In the genomic region with DNA sequence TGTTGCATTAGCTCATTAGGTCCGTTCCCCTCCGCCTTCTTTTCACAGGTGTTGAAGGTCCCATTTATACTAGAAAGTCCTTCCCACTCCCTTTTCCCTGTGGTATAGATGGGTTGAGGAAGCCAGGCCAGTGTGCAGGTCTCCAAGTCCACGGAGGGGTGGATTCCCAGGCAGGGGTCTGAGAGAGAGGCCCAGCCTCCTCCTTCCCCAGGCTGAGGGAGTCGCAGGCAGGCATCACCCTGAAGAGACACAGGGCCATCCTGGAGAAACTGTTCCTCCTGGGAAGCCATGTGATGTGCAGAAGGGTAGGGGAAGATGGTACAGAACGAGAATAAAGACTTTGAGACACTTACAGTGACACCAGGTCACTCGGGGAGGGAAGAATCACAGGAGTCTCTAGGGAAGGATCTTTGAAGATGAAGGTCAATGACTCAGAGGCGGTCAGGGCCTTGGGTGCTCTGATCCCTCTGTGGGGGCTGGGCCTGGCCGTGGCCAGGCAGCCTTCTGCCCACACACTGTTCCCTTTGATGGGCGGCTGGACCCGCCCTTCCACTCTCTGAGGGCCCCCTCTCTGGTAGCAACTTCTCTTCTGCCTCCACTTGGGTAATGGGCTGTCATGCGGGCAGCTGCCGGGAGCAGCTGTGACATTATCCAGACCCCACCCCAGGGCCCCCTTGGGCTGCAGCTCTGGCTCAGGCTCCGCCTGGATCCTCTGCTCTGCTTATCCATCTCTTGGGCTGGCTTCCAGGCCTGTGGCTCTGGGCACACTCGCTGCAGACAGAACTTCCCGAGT, we compare ENCODE assay signal across 12 cellular contexts. TPM values are rescaled to one million over a fixed set of nuclear protein-coding genes. Genes with fewer than 3 reads are reported as not detected.
DNase-seq lines count a peak whose midpoint lies in the region; ATAC-seq and TF ChIP-seq lines count a peak whose summit lies in the region.
"Had no signal": no experiment of that assay in that cellular context is flagged by ENCODE, and none has a peak within 500 bp of the region (broad histone marks: within the 10 kb centered on the region; RNA-seq: fewer than 3 reads in every experiment).

No MANE protein-coding gene starts in this region.

- peak; percentile 51 for ATAC-seq in upper lobe of right lung
- ATAC-seq in GM18520 (IDR thresholded peaks at IDR 0.05; ENCODE audit: unreplicated experiment) = no peak

- H3K9me3 ChIP-seq in mammary epithelial cell (replicated peaks; ENCODE audit: insufficient read depth, low read length) (no peaks in the 10 kb centered on the region), muscle layer of colon (ENCODE audit: low read length) (no peaks in the 10 kb centered on the region), upper lobe of right lung (no peaks in the 10 kb centered on the region)
- no peaks in the 10 kb centered on the region for H3K9me3 ChIP-seq in CD8-positive, alpha-beta memory T cell (ENCODE audit: low read length)
- H3K9me3 ChIP-seq: tibial nerve had no signal

- H3K27ac ChIP-seq in mammary epithelial cell (ENCODE audit: insufficient read depth, low read depth, low read length) (no peak overlapping the region), muscle layer of colon (ENCODE audit: low read depth, low read length) (peak overlapping the region; percentile 86), upper lobe of right lung (no peak overlapping the region)
- no peak overlapping the region for H3K27ac ChIP-seq in CD8-positive, alpha-beta memory T cell (ENCODE audit: low read depth, low read length)

- H3K36me3 ChIP-seq in mammary epithelial cell (ENCODE audit: insufficient read depth, low read length) (no peaks in the 10 kb centered on the region), muscle layer of colon (ENCODE audit: insufficient read depth, low read length) (no peaks in the 10 kb centered on the region), upper lobe of right lung (no peaks in the 10 kb centered on the region)
- H3K36me3 ChIP-seq in CD8-positive, alpha-beta memory T cell (ENCODE audit: insufficient read depth, low read length) = no peaks in the 10 kb centered on the region
- H3K36me3 ChIP-seq: tibial nerve had no signal

- no peak overlapping the region for H3K9ac ChIP-seq in mammary epithelial cell (ENCODE audit: insufficient read depth, low read length)
- no peak overlapping the region for H3K9ac ChIP-seq in muscle layer of colon (ENCODE audit: low read length)

- no peaks in the 10 kb centered on the region for H4K20me1 ChIP-seq in mammary epithelial cell (ENCODE audit: insufficient read depth, low read length)

- no peaks in the 10 kb centered on the region for H3K9me3 Mint-ChIP-seq in MCF 10A (ENCODE audit: unreplicated experiment)
- no peaks in the 10 kb centered on the region for H3K9me3 Mint-ChIP-seq in CD8-positive, alpha-beta memory T cell
- H3K9me3 Mint-ChIP-seq: activated naive CD4-positive, alpha-beta T cell treated with anti-CD3 and anti-CD28 coated beads for 36 hours had no signal

- H3K4me1 ChIP-seq in mammary epithelial cell (ENCODE audit: insufficient read depth, low read length) (peaks cover 25% of the 10 kb centered on the region), muscle layer of colon (ENCODE audit: insufficient read depth, low read length) (peaks cover 24% of the 10 kb centered on the region), upper lobe of right lung (no peaks in the 10 kb centered on the region)
- H3K4me1 ChIP-seq in CD8-positive, alpha-beta memory T cell (ENCODE audit: insufficient read depth, low read length) = no peaks in the 10 kb centered on the region

- in situ Hi-C loops in mammary epithelial cell (cut with MboI; ENCODE audit: low sequenced_read_pairs in 2 of 2) = no loop called here

- DNase-seq in MCF 10A (ENCODE audit: unreplicated experiment) (peak; percentile 55), mammary epithelial cell (no peak), fibroblast of pulmonary artery (ENCODE audit: low read depth) (peak; percentile 19), upper lobe of right lung (peak; percentile 57), NCI-H1417 (lab: John Stamatoyannopoulos, UW) (no peak)
- no peak for DNase-seq in CD8-positive, alpha-beta memory T cell
- DNase-seq: activated naive CD4-positive, alpha-beta T cell treated with anti-CD3 and anti-CD28 coated beads for 36 hours; NCI-H510A treated with DMSO at 0.1 percent for 48 hours; RPMI8226 had no signal

- dilution Hi-C loops in mammary epithelial cell (cut with HindIII; ENCODE audit: low sequenced_read_pairs) = no loop called here

- H2AFZ ChIP-seq in mammary epithelial cell (ENCODE audit: low read depth, low read length) = no peak overlapping the region

- CTCF ChIA-PET in MCF 10A (lab: Yijun Ruan, JAX) = interaction anchor here (0.6 kb wide), 2 partner anchors 121 to 628 kb away, joined by 4 to 6 read pairs; no protein-coding TSS in a partner anchor
- CTCF ChIA-PET in mammary epithelial cell (lab: Charles Lee; ENCODE audit: low non-redundant PET) = no interaction called here
- CTCF ChIA-PET in CD8-positive, alpha-beta memory T cell (lab: Charles Lee) = no interaction called here

- POLR2A ChIA-PET in MCF 10A (lab: Yijun Ruan, JAX) = no interaction called here
- POLR2A ChIA-PET in CD8-positive, alpha-beta memory T cell (lab: Charles Lee) = no interaction called here

- intact Hi-C loops in MCF 10A (cut with micrococcal nuclease) = no loop called here
- intact Hi-C loops in mammary epithelial cell (cut with micrococcal nuclease) = no loop called here
- intact Hi-C loops in upper lobe of right lung (cut with DNase I) = no loop called here

- no peaks in the 10 kb centered on the region for H3K79me2 ChIP-seq in mammary epithelial cell (ENCODE audit: insufficient read depth, low read length)

- H3K4me2 ChIP-seq in mammary epithelial cell (ENCODE audit: insufficient read depth, low read depth, low read length) = no peak overlapping the region

- no TSS peak for BruUV-seq in MCF 10A (replicated peaks; lab: Mats Ljungman, UMichigan)
- BruUV-seq in mammary epithelial cell (replicated peaks; lab: Mats Ljungman, UMichigan) = no TSS peak

- H3K4me3 Mint-ChIP-seq in MCF 10A (ENCODE audit: unreplicated experiment) = no peak overlapping the region
- no peak overlapping the region for H3K4me3 Mint-ChIP-seq in CD8-positive, alpha-beta memory T cell
- H3K4me3 Mint-ChIP-seq: activated naive CD4-positive, alpha-beta T cell treated with anti-CD3 and anti-CD28 coated beads for 36 hours had no signal

- peaks cover 10% of the 10 kb centered on the region for H3K4me1 Mint-ChIP-seq in MCF 10A (ENCODE audit: insufficient read depth, unreplicated experiment)
- H3K4me1 Mint-ChIP-seq in CD8-positive, alpha-beta memory T cell = no peaks in the 10 kb centered on the region

- H3K4me3 ChIP-seq in mammary epithelial cell (replicated peaks in 1 of 3; ENCODE audit: insufficient read depth in 1 of 3, low read depth in 2 of 3, low read length in 3 of 3) = no peak overlapping the region
- no peak overlapping the region for H3K4me3 ChIP-seq in fibroblast of pulmonary artery (replicated peaks; ENCODE audit: low read depth, low read length)
- H3K4me3 ChIP-seq in muscle layer of colon (ENCODE audit: low read depth in 1 of 2, low read length in 2 of 2) = no peak overlapping the region
- H3K4me3 ChIP-seq in upper lobe of right lung = no peak overlapping the region
- no peak overlapping the region for H3K4me3 ChIP-seq in CD8-positive, alpha-beta memory T cell (ENCODE audit: low read length)
- H3K4me3 ChIP-seq: tibial nerve had no signal

- H3K27me3 Mint-ChIP-seq in MCF 10A (ENCODE audit: insufficient read depth, unreplicated experiment) = no peaks in the 10 kb centered on the region
- H3K27me3 Mint-ChIP-seq in CD8-positive, alpha-beta memory T cell = peaks cover 5 to 6% of the 10 kb centered on the region in 2 donors

- WGBS in mammary epithelial cell (ENCODE audit: low coverage, missing lambda C conversion rate) = 71% methylated on average over 12 of the region's 15 CpGs

- H3K36me3 Mint-ChIP-seq in MCF 10A (ENCODE audit: insufficient read depth, unreplicated experiment) = no peaks in the 10 kb centered on the region
- no peaks in the 10 kb centered on the region for H3K36me3 Mint-ChIP-seq in CD8-positive, alpha-beta memory T cell

- no peak for TF ChIP-seq CTCF in MCF 10A (IDR thresholded peaks at IDR 0.05; ENCODE audit: unreplicated experiment)
- TF ChIP-seq CTCF in mammary epithelial cell (conservative IDR thresholded peaks at IDR 0.05 in 1 of 2, IDR thresholded peaks at IDR 0.05 in 1 of 2; ENCODE audit: extremely low read depth in 1 of 2, insufficient read depth in 1 of 2, low read depth in 1 of 2, low read length in 2 of 2) = no peak
- TF ChIP-seq CTCF in fibroblast of pulmonary artery (IDR thresholded peaks at IDR 0.05; ENCODE audit: low read length, missing control alignments) = no peak
- no peak for TF ChIP-seq CTCF in upper lobe of right lung (IDR thresholded peaks at IDR 0.05)

- no peaks in the 10 kb centered on the region for H3K27me3 ChIP-seq in mammary epithelial cell (ENCODE audit: insufficient read depth, low read length)
- H3K27me3 ChIP-seq in muscle layer of colon (ENCODE audit: control insufficient read depth in 1 of 2, insufficient read depth in 2 of 2, low read length in 2 of 2) = no peaks in the 10 kb centered on the region
- H3K27me3 ChIP-seq in upper lobe of right lung = no peaks in the 10 kb centered on the region
- H3K27me3 ChIP-seq in CD8-positive, alpha-beta memory T cell (ENCODE audit: insufficient read depth, low read length, poor library complexity, severe bottlenecking) = no peaks in the 10 kb centered on the region
- H3K27me3 ChIP-seq: tibial nerve had no signal

- peak overlapping the region; percentile 23 for H3K27ac Mint-ChIP-seq in MCF 10A (ENCODE audit: low read depth, unreplicated experiment)
- H3K27ac Mint-ChIP-seq in CD8-positive, alpha-beta memory T cell = no peak overlapping the region
- H3K27ac Mint-ChIP-seq: activated naive CD4-positive, alpha-beta T cell treated with anti-CD3 and anti-CD28 coated beads for 36 hours had no signal

RNA-seq across cellular contexts. Expression of gene RHOB, which starts 45.1 kb away (rescaled TPM):
- total RNA-seq in MCF 10A (2022) (28.1 and 45.7 TPM in 2 replicates), mammary epithelial cell (10 to 100 TPM; 26.2 to 53.5 TPM), upper lobe of right lung (191 TPM)
- 18.3 TPM for polyA plus RNA-seq in mammary epithelial cell
- 4.2 TPM for polyA minus RNA-seq in mammary epithelial cell
- total RNA-seq in CD8-positive, alpha-beta memory T cell = 10 to 100 TPM; 27.4 TPM
- 3.4 TPM for polyA plus RNA-seq in CD8-positive, alpha-beta memory T cell

Comparison
In these comparisons a context has a peak if more than half of its experiments do, and no peak if none do; other contexts are left out.
1. DNase-seq: peak in MCF 10A (single experiment), fibroblast of pulmonary artery (single experiment) and upper lobe of right lung (single experiment); none in mammary epithelial cell (single experiment), NCI-H1417 (0 of 3) and CD8-positive, alpha-beta memory T cell (0 of 5).